ENCODE assay signal across 1 cellular context in genomic region chr19:51529301-51529700, GRCh38.
TF ChIP-seq lines count a peak whose summit lies in the region.

No MANE protein-coding gene starts in this region.

TF ChIP-seq in K562, 482 proteins besides CTCF, POLR2A, EP300 and RAD21:
- TF ChIP-seq ILF3 (IDR thresholded peaks at IDR 0.05; ENCODE audit: borderline replicate concordance), result no peak
- TF ChIP-seq CREM (IDR thresholded peaks at IDR 0.05; ENCODE audit: low read depth), result no peak
- no peak for TF ChIP-seq PHF20 (IDR thresholded peaks at IDR 0.05; ENCODE audit: partially characterized antibody)
